In the genomic region with DNA sequence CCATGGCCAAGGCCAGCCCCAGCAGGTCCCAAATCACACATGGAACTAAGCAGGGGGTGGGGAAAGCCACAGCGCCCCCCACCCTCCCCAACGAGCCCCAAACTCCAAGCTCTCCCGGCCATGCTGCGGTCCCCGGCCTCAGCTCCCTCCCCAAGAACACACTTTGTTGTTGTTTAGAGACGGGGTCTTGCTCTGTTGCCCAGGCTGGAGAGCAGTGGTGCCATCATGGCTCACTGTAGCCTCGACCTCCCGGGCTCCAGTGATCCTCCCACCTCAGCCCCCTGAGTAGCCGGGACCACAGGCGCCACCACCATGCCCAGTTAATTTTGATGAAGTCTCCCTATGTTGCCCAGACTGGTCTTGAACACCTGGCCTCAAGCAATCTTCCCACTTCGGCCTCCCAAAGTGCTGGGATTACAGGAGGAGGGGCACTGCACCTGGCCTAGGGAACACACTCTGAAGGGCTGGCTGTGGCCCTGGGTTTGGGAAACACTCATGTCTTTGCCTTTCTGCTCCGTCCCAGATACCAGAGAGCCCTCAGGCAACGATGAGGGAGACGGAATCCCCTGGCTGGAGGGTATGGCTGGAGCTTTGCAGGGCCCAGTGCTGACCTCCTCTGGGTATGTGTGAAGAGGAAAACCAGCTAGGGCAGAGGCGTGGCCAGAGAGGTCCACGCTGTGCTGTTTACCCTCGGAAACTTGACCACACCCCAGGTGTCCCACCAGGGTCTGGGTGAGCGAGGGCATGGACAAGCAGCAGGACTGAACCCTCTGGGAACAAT, we compare ENCODE assay signal across 1 cellular context.
TF ChIP-seq lines count a peak whose summit lies in the region.

No MANE protein-coding gene starts in this region.

TF ChIP-seq in HEK293, 187 proteins besides CTCF, POLR2A, EP300 and RAD21:
- TF ChIP-seq SCRT1 (tag by site-specific recombination; IDR thresholded peaks at IDR 0.05; ENCODE audit: borderline replicate concordance): no peak
- TF ChIP-seq ZNF121 (tag by site-specific recombination; IDR thresholded peaks at IDR 0.05): peak; percentile 92
